ENCODE assay signal across 19 cellular contexts in genomic region chr10:22372298-22372697, GRCh38. TPM values are rescaled to one million over a fixed set of nuclear protein-coding genes. Genes with fewer than 3 reads are reported as not detected.
DNase-seq lines count a peak whose midpoint lies in the region; ATAC-seq and TF ChIP-seq lines count a peak whose summit lies in the region.
"Had no signal": no experiment of that assay in that cellular context is flagged by ENCODE, and none has a peak within 500 bp of the region (broad histone marks: within the 10 kb centered on the region; RNA-seq: fewer than 3 reads in every experiment).

No MANE protein-coding gene starts in this region.

- no peak overlapping the region for H2BK12ac ChIP-seq in neuronal stem cell (ENCODE audit: low read length)

- no peaks in the 10 kb centered on the region for H4K20me1 ChIP-seq in GM23338 (replicated peaks; ENCODE audit: insufficient read depth)
- H4K20me1 ChIP-seq: BLaER1 had no signal

- no peak overlapping the region for H4K8ac ChIP-seq in neuronal stem cell (ENCODE audit: low read depth, low read length)

- peak overlapping the region; percentile 65 for H3K23ac ChIP-seq in neuronal stem cell (ENCODE audit: low read depth, low read length, poor library complexity)

- H3K9me3 Mint-ChIP-seq in GM23338: no peaks in the 10 kb centered on the region
- H3K9me3 Mint-ChIP-seq in central memory CD8-positive, alpha-beta T cell: no peaks in the 10 kb centered on the region
- H3K9me3 Mint-ChIP-seq: CD8-positive, alpha-beta T cell; IgD-negative memory B cell had no signal

- H3K27me3 ChIP-seq in GM23338 (ENCODE audit: insufficient read depth): no peaks in the 10 kb centered on the region
- H3K27me3 ChIP-seq in neuronal stem cell (ENCODE audit: control insufficient read depth in 3 of 3, insufficient read depth in 3 of 3, low read depth in 1 of 3, low read length in 3 of 3): no peaks in the 10 kb centered on the region
- H3K27me3 ChIP-seq in left ventricle myocardium inferior (ENCODE audit: low read depth): no peaks in the 10 kb centered on the region
- H3K27me3 ChIP-seq: BLaER1 had no signal

- H3K36me3 ChIP-seq in GM23338 (ENCODE audit: insufficient read depth): no peaks in the 10 kb centered on the region
- H3K36me3 ChIP-seq in neuronal stem cell (replicated peaks in 1 of 2; ENCODE audit: control insufficient read depth in 2 of 2, insufficient read depth in 2 of 2, low read length in 2 of 2): no peaks in the 10 kb centered on the region
- no peaks in the 10 kb centered on the region for H3K36me3 ChIP-seq in left ventricle myocardium inferior
- H3K36me3 ChIP-seq: BLaER1, HAP-1 had no signal

- peak overlapping the region; percentile 25 for H2AK5ac ChIP-seq in neuronal stem cell (ENCODE audit: low read depth, low read length)

- H3K4me1 ChIP-seq in GM23338 (ENCODE audit: insufficient read depth): no peaks in the 10 kb centered on the region
- peaks cover 0 to 2% of the 10 kb centered on the region in 2 donors for H3K4me1 ChIP-seq in neuronal stem cell (ENCODE audit: control insufficient read depth in 2 of 2, insufficient read depth in 1 of 2, low read depth in 1 of 2, low read length in 2 of 2)
- no peaks in the 10 kb centered on the region for H3K4me1 ChIP-seq in left ventricle myocardium inferior

- no peaks in the 10 kb centered on the region for H3K79me2 ChIP-seq in GM23338 (replicated peaks; ENCODE audit: insufficient read depth)

- DNase-seq in GM23338 (ENCODE audit: low spot score) (no peak), neuronal stem cell (ENCODE audit: low spot score) (no peak), NCI-H510A (lab: John Stamatoyannopoulos, UW) (no peak), DMS114 treated with DMSO at 0.1 percent for 48 hours (lab: John Stamatoyannopoulos, UW; ENCODE audit: unreplicated experiment) (no peak), left ventricle myocardium inferior (no peak)
- no peak for DNase-seq in central memory CD8-positive, alpha-beta T cell (ENCODE audit: low spot score in 2 of 2)
- DNase-seq: 8988T; Calu3; CD8-positive, alpha-beta T cell; DMS53; DND-41; EL had no signal

- ATAC-seq in GM23338 (no peak), HG02642 (IDR thresholded peaks at IDR 0.05; ENCODE audit: poor library complexity, unreplicated experiment) (no peak)
- no peak for ATAC-seq in central memory CD8-positive, alpha-beta T cell (replicated peaks; ENCODE audit: extremely low read depth, poor library complexity, severe bottlenecking)
- ATAC-seq: CD8-positive, alpha-beta T cell; GM12878; HepG2 had no signal

- no peak overlapping the region for H4K91ac ChIP-seq in neuronal stem cell (ENCODE audit: low read depth, low read length, poor library complexity)

- peak overlapping the region; percentile 52; the same call in 1 of the 2 replicates for H2AFZ ChIP-seq in GM23338
- no peak overlapping the region for H2AFZ ChIP-seq in neuronal stem cell (ENCODE audit: low read length)

- no peaks in the 10 kb centered on the region for H3K4me1 Mint-ChIP-seq in GM23338
- peaks cover 6% of the 10 kb centered on the region for H3K4me1 Mint-ChIP-seq in central memory CD8-positive, alpha-beta T cell

- H3K79me1 ChIP-seq in neuronal stem cell (ENCODE audit: low read depth, low read length): no peaks in the 10 kb centered on the region

- no peak overlapping the region for H3K9ac ChIP-seq in neuronal stem cell (ENCODE audit: low read depth, low read length, poor library complexity)
- H3K9ac ChIP-seq: BLaER1 had no signal

- intact Hi-C loops in left ventricle myocardium inferior (cut with micrococcal nuclease): no loop called here

- TF ChIP-seq CTCF in GM23338 (conservative IDR thresholded peaks at IDR 0.05; ENCODE audit: low read depth in 2 of 2) (no peak), left ventricle myocardium inferior (IDR thresholded peaks at IDR 0.05; ENCODE audit: borderline replicate concordance) (no peak)

- H2BK5ac ChIP-seq in neuronal stem cell (ENCODE audit: low read length): peak overlapping the region; percentile 53

- WGBS in neuronal stem cell (ENCODE audit: extremely low coverage in 2 of 2, insufficient read length in 2 of 2, insufficient replicate concordance in 1 of 2), 2 donors: no CpG with 5 or more reads among the region's 6 CpGs

- no peak overlapping the region for H3K14ac ChIP-seq in neuronal stem cell (ENCODE audit: low read length)

- H3K4ac ChIP-seq in neuronal stem cell (ENCODE audit: low read length): peak overlapping the region; percentile 84

- H3K9me3 ChIP-seq in neuronal stem cell (replicated peaks in 1 of 2; ENCODE audit: control insufficient read depth in 2 of 2, insufficient read depth in 1 of 2, low read depth in 1 of 2, low read length in 2 of 2): no peaks in the 10 kb centered on the region
- no peaks in the 10 kb centered on the region for H3K9me3 ChIP-seq in left ventricle myocardium inferior (replicated peaks)
- H3K9me3 ChIP-seq: BLaER1, HAP-1 had no signal

- no peaks in the 10 kb centered on the region for H3K9me2 ChIP-seq in GM23338 (ENCODE audit: insufficient read depth)

- peak overlapping the region; percentile 55 for H2BK15ac ChIP-seq in neuronal stem cell (ENCODE audit: low read length)

- H3K36me3 Mint-ChIP-seq in GM23338 (ENCODE audit: low read depth): no peaks in the 10 kb centered on the region
- no peaks in the 10 kb centered on the region for H3K36me3 Mint-ChIP-seq in central memory CD8-positive, alpha-beta T cell (ENCODE audit: insufficient read depth)
- H3K36me3 Mint-ChIP-seq: CD8-positive, alpha-beta T cell had no signal

- H3K18ac ChIP-seq in neuronal stem cell (ENCODE audit: low read length): peak overlapping the region; percentile 96

- H3K27me3 Mint-ChIP-seq in GM23338 (ENCODE audit: insufficient read depth, low read depth, poor library complexity): no peaks in the 10 kb centered on the region
- H3K27me3 Mint-ChIP-seq in central memory CD8-positive, alpha-beta T cell: no peaks in the 10 kb centered on the region
- H3K27me3 Mint-ChIP-seq: IgD-negative memory B cell had no signal

- H3K4me3 ChIP-seq in GM23338 (no peak overlapping the region), neuronal stem cell (ENCODE audit: low read length in 2 of 2) (no peak overlapping the region), left ventricle myocardium inferior (no peak overlapping the region)
- H3K4me3 ChIP-seq: BLaER1, GM12878, HAP-1 had no signal

- no peak overlapping the region for H2BK120ac ChIP-seq in neuronal stem cell (ENCODE audit: low read depth, low read length)

- H3K4me2 ChIP-seq in GM23338: no peak overlapping the region
- H3K4me2 ChIP-seq in neuronal stem cell (ENCODE audit: insufficient read depth, low read length, poor library complexity, severe bottlenecking): no peak overlapping the region
- H3K4me2 ChIP-seq: BLaER1 had no signal

- no peak overlapping the region for H3K27ac Mint-ChIP-seq in GM23338
- peak overlapping the region; percentile 51 for H3K27ac Mint-ChIP-seq in central memory CD8-positive, alpha-beta T cell (ENCODE audit: low read depth)
- H3K27ac Mint-ChIP-seq: CD8-positive, alpha-beta T cell; IgD-negative memory B cell had no signal

- no peak overlapping the region for H3K4me3 Mint-ChIP-seq in GM23338
- H3K4me3 Mint-ChIP-seq in central memory CD8-positive, alpha-beta T cell: no peak overlapping the region
- H3K4me3 Mint-ChIP-seq: CD8-positive, alpha-beta T cell; IgD-negative memory B cell had no signal

- no peaks in the 10 kb centered on the region for H3F3A ChIP-seq in GM23338 (replicated peaks; ENCODE audit: low read depth)

- H3K27ac ChIP-seq in GM23338 (ENCODE audit: low read depth) (no peak overlapping the region), neuronal stem cell (replicated peaks; ENCODE audit: low read length) (no peak overlapping the region), left ventricle myocardium inferior (replicated peaks) (no peak overlapping the region)
- H3K27ac ChIP-seq: BLaER1 had no signal

TF ChIP-seq in GM23338, 12 proteins besides CTCF, POLR2A, EP300 and RAD21 (continues in another document):
- TF ChIP-seq NANOG (IDR thresholded peaks at IDR 0.05; ENCODE audit: borderline replicate concordance) (no peak), REST (IDR thresholded peaks at IDR 0.05; ENCODE audit: unreplicated experiment) (no peak), STAT1 (IDR thresholded peaks at IDR 0.05; ENCODE audit: unreplicated experiment) (no peak)

RNA-seq across cellular contexts. Expression of gene SPAG6, which starts 27.0 kb away (rescaled TPM):
- 0.12 TPM in 1 of 2 replicates, not detected in the other for total RNA-seq in GM23338 (2014; rRNA removed; shearing (Covaris generic))
- polyA plus RNA-seq in GM23338 (2016; fragmentation: Nextera tagmentation; extraction: Ambion mirVana): 0.21 and 0.33 TPM in 2 replicates
- polyA plus RNA-seq in neuronal stem cell (2013, experiment 1 of 2): 1.3 TPM
- polyA plus RNA-seq in neuronal stem cell (2013, experiment 2 of 2): 1.4 TPM
- not detected for total RNA-seq in left ventricle myocardium inferior
- total RNA-seq: Calu3; CD8-positive, alpha-beta T cell; HepG2 had no signal
- polyA plus RNA-seq: AG04450, HepG2, IgD-negative memory B cell had no signal

RNA-seq across cellular contexts. Expression of gene BMI1, which starts 51.4 kb away (rescaled TPM):
- total RNA-seq in GM23338 (2014; rRNA removed; shearing (Covaris generic)): 9.7 and 10.7 TPM in 2 replicates
- 2.0 and 2.3 TPM in 2 replicates for polyA plus RNA-seq in GM23338 (2016; fragmentation: Nextera tagmentation; extraction: Ambion mirVana)
- 17.2 TPM for polyA plus RNA-seq in neuronal stem cell (2013, experiment 1 of 2)
- 18.6 TPM for polyA plus RNA-seq in neuronal stem cell (2013, experiment 2 of 2)
- 33.3 TPM for total RNA-seq in left ventricle myocardium inferior

RNA-seq across cellular contexts. Expression of gene COMMD3, which starts 56.1 kb away (rescaled TPM):
- total RNA-seq in GM23338 (2014; rRNA removed; shearing (Covaris generic)): 1.1 and 2.5 TPM in 2 replicates
- polyA plus RNA-seq in GM23338 (2016; fragmentation: Nextera tagmentation; extraction: Ambion mirVana): 5.2 and 6.0 TPM in 2 replicates
- polyA plus RNA-seq in neuronal stem cell (2013, experiment 1 of 2): 26.6 TPM
- 25.4 TPM for polyA plus RNA-seq in neuronal stem cell (2013, experiment 2 of 2)
- total RNA-seq in left ventricle myocardium inferior: 89.7 TPM

Comparison
In these comparisons a context has a peak if more than half of its experiments do, and no peak if none do; other contexts are left out.
1. RNA of gene COMMD3, which starts 56.1 kb away (total RNA-seq): 89.7 TPM in left ventricle myocardium inferior (single experiment); 1.1 to 2.5 TPM in GM23338; every median in the first group is over 10 times any median in the second.